Comparison of ENCODE assay signal across 29 cellular contexts in the genomic region with DNA sequence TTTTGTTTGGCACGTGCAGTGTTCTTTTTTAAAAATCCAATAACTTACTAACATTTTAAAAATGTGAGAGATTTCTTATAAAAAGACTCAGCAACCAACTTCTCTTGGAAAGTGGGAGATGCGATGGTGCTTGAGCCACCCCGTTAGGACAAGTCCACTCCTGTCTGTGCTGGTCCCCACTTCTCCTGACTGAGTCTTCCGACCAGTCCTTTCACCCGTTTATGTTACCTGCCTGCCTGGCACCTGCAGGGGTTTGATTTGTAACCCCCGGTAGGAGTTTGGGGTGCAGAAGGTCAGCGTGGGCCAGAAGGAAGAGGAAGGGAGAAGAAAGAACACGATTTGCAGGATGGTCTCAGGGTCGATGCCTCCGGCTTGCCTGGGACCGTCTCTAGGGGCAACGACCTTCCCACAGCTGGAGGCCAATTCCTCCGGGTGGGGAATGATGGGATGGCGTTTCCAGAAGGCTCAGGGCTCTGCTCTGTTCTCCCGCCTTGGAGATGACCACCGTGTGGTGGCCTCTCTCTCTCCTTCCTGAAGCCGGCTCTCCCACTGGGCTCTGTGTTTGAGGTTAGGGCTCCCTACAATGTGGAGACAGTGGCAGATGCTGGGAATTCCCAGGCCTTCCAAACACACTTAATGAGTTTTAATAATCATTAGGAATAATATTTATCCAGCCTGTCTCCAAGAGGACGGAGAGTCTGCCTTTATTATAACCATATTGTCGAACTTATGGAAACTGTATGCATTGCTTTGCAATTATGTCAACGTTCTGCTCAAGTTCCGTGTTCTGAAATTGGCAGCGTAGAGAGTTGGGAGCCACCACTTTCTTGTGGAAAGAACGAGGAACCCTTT. TPM values are rescaled to one million over a fixed set of nuclear protein-coding genes. Genes with fewer than 3 reads are reported as not detected.
A peak's percentile ranks its signal among the peaks of the same experiment; 100 is the strongest.
DNase-seq lines count a peak whose midpoint lies in the region; ATAC-seq and TF ChIP-seq lines count a peak whose summit lies in the region.
"Had no signal": no experiment of that assay in that cellular context is flagged by ENCODE, and none has a peak within 500 bp of the region (broad histone marks: within the 10 kb centered on the region; RNA-seq: fewer than 3 reads in every experiment).

No MANE protein-coding gene starts in this region.

- H3K27ac ChIP-seq in liver (ENCODE audit: low read depth in 1 of 2, low read length in 2 of 2) (peak overlapping the region in 1 of 2 donors; percentile 28), skeletal muscle tissue (ENCODE audit: low read depth, low read length) (peak overlapping the region; percentile 47)
- H3K27ac ChIP-seq: GM23248, neutrophil, psoas muscle, suprapubic skin, VCaP had no signal

- no peak overlapping the region for H3K4me3 ChIP-seq in liver (ENCODE audit: low read depth in 1 of 3, low read length in 3 of 3)
- no peak overlapping the region for H3K4me3 ChIP-seq in skeletal muscle tissue (ENCODE audit: low read length in 3 of 3)
- H3K4me3 ChIP-seq: esophagus squamous epithelium, GM23248, Peyer's patch, psoas muscle, suprapubic skin had no signal

- 62% methylated on average over 23 of the region's 23 CpGs for WGBS in liver

- peaks cover 0 to 14% (median 3%) of the 10 kb centered on the region in 4 donors for H3K36me3 ChIP-seq in liver (ENCODE audit: control insufficient read depth in 4 of 4, insufficient read depth in 3 of 4, low read depth in 1 of 4, low read length in 3 of 4)
- H3K36me3 ChIP-seq in skeletal muscle tissue (ENCODE audit: control insufficient read depth in 3 of 3, insufficient read depth in 3 of 3, low read length in 3 of 3), result peaks cover 0 to 5% (median 0%) of the 10 kb centered on the region in 3 donors
- H3K36me3 ChIP-seq: neutrophil, Peyer's patch had no signal

- DNase-seq in EH (ENCODE audit: low read depth) (peak; percentile 23), brain pericyte (ENCODE audit: low read depth, low spot score) (peak; percentile 69), occipital lobe (lab: John Stamatoyannopoulos, UW) (no peak)
- DNase-seq in stimulated activated naive CD4-positive, alpha-beta T cell treated with Interleukin-2 at 50 U/mL for 16 hours (lab: John Stamatoyannopoulos, UW), result no peak
- DNase-seq: activated CD4-positive, alpha-beta T cell treated with anti-CD3 and anti-CD28 coated beads for 48 hours; activated CD8-positive, alpha-beta memory T cell treated with anti-CD3 and anti-CD28 coated beads for 24 hours; activated T-cell treated with anti-CD3 and anti-CD28 coated beads for 4 hours; amygdala; CD4-positive, alpha-beta memory T cell; dermis blood vessel endothelial cell; esophagus squamous epithelium; GM23248; kidney glomerular epithelial cell; NCI-H1048; NCI-H1694; NCI-H446 treated with DMSO at 0.1 percent for 48 hours; psoas muscle; SHP77 treated with DMSO at 0.1 percent for 48 hours; stimulated activated naive CD4-positive, alpha-beta T cell; T1000 had no signal

- H3K27me3 ChIP-seq in liver (ENCODE audit: control insufficient read depth in 4 of 4, insufficient read depth in 4 of 4, low read length in 3 of 4), result no peaks in the 10 kb centered on the region
- no peaks in the 10 kb centered on the region for H3K27me3 ChIP-seq in skeletal muscle tissue (ENCODE audit: control insufficient read depth in 3 of 3, insufficient read depth in 3 of 3, low read length in 3 of 3)
- H3K27me3 ChIP-seq: esophagus squamous epithelium, neutrophil, Peyer's patch, suprapubic skin had no signal

- no peak for TF ChIP-seq RAD21 in liver (IDR thresholded peaks at IDR 0.05)

- H3K9ac ChIP-seq in liver (ENCODE audit: low read depth in 1 of 2, low read length in 2 of 2) (no peak overlapping the region), skeletal muscle tissue (ENCODE audit: low read depth in 1 of 3, low read length in 3 of 3) (no peak overlapping the region)
- H3K9ac ChIP-seq: GM23248 had no signal

- TF ChIP-seq CTCF in liver (IDR thresholded peaks at IDR 0.05; ENCODE audit: low read depth, low read length, missing input control), result no peak

- H3K9me3 ChIP-seq in liver (ENCODE audit: control insufficient read depth in 4 of 4, low read length in 3 of 4) (no peaks in the 10 kb centered on the region), skeletal muscle tissue (ENCODE audit: control insufficient read depth in 3 of 3, low read length in 3 of 3) (no peaks in the 10 kb centered on the region)
- H3K9me3 ChIP-seq: esophagus squamous epithelium, neutrophil, Peyer's patch, psoas muscle, suprapubic skin had no signal

- peaks cover 5 to 46% (median 38%) of the 10 kb centered on the region in 4 donors for H3K4me1 ChIP-seq in liver (ENCODE audit: control insufficient read depth in 4 of 4, insufficient read depth in 4 of 4, low read length in 3 of 4)
- peaks cover 26 to 47% (median 26%) of the 10 kb centered on the region in 3 donors for H3K4me1 ChIP-seq in skeletal muscle tissue (ENCODE audit: control insufficient read depth in 3 of 3, insufficient read depth in 3 of 3, low read length in 3 of 3)

- ATAC-seq in GM21576 (IDR thresholded peaks at IDR 0.05; ENCODE audit: unreplicated experiment), result no peak
- ATAC-seq in HG03196 (IDR thresholded peaks at IDR 0.05; ENCODE audit: unreplicated experiment), result no peak
- ATAC-seq: psoas muscle had no signal

TF ChIP-seq in liver, 16 proteins besides CTCF, POLR2A, EP300 and RAD21:
- TF ChIP-seq, protein P1, sequence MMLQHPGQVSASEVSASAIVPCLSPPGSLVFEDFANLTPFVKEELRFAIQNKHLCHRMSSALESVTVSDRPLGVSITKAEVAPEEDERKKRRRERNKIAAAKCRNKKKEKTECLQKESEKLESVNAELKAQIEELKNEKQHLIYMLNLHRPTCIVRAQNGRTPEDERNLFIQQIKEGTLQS (IDR thresholded peaks at IDR 0.05), result no peak
- TF ChIP-seq NR2F2 (IDR thresholded peaks at IDR 0.05) (peak; percentile 59), FOXA1 (IDR thresholded peaks at IDR 0.05) (no peak), HNF4A (conservative IDR thresholded peaks at IDR 0.05) (no peak), RXRA (IDR thresholded peaks at IDR 0.05) (peak; percentile 66 to 82)

RNA-seq across cellular contexts. Expression of a gene that starts 14.8 kb away (rescaled TPM):
- 10 to 100 TPM; 13.3 to 20.4 TPM for total RNA-seq in liver
- 10 to 100 TPM in 1 of 2 donors, 1 to 10 TPM in 1; 7.0 to 10.7 TPM for polyA plus RNA-seq in liver
- total RNA-seq in skeletal muscle tissue, result 8.9 TPM
- total RNA-seq in occipital lobe, result 1.4 TPM
- polyA plus RNA-seq: CD4-positive, alpha-beta memory T cell; IgD-negative memory B cell had no signal

Comparison
In these comparisons a context has a peak if more than half of its experiments do, and no peak if none do; other contexts are left out.
1. DNase-seq: peak in EH (single experiment) and brain pericyte (single experiment); none in occipital lobe (single experiment) and stimulated activated naive CD4-positive, alpha-beta T cell treated with Interleukin-2 at 50 U/mL for 16 hours (single experiment).